1 cellular context compared by ENCODE assay signal in the genomic region with DNA sequence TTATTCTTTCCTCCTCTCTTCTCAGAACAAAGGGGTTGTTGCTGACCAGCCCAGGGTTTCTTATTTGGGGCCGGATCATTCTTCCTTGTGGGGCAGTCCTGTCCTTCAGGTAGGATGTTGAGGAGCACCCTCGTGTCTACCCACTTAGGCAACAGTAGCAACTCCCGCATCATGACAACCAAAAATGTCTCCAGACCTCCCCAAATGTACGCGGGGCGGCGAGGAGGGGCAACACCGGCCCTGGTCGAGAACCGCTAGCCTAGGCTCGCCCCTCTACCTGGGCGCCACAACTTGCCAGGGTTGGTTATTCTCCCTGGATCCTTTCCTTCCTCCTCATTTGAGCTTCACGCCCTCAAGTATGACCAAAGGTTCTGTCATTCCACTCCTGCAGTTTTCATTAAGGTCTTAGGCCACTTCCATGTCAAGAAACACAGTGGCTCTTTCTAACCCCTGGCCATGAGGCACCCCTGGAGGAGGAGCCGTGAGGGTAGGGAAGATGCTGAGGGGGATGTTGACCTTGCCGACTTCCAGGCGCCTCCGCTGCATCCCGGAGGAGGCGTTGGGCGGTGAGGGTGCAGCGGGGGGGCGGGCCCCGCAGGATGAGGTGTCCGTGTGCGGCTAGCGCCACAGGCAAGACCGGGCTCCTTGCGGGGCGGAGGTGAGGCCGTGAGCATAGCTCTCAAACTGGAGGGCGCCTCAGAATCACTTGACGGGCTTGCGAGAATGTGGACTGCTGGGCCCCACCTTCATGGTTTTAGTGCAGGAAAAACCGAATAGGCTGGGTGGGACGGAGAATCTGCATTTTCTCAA.
TF ChIP-seq lines count a peak whose summit lies in the region.

No MANE protein-coding gene starts in this region.

TF ChIP-seq in HEK293, 187 proteins besides CTCF, POLR2A, EP300 and RAD21 (continued from another document and continues in another):
- TF ChIP-seq, protein P1, sequence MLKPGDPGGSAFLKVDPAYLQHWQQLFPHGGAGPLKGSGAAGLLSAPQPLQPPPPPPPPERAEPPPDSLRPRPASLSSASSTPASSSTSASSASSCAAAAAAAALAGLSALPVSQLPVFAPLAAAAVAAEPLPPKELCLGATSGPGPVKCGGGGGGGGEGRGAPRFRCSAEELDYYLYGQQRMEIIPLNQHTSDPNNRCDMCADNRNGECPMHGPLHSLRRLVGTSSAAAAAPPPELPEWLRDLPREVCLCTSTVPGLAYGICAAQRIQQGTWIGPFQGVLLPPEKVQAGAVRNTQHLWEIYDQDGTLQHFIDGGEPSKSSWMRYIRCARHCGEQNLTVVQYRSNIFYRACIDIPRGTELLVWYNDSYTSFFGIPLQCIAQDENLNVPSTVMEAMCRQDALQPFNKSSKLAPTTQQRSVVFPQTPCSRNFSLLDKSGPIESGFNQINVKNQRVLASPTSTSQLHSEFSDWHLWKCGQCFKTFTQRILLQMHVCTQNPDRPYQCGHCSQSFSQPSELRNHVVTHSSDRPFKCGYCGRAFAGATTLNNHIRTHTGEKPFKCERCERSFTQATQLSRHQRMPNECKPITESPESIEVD (tag by site-specific recombination; IDR thresholded peaks at IDR 0.05): no peak
- TF ChIP-seq ZNF423 (tag by site-specific recombination; IDR thresholded peaks at IDR 0.05) (no peak), ZNF239 (tag by site-specific recombination; IDR thresholded peaks at IDR 0.05) (no peak), ZNF548 (tag by site-specific recombination; IDR thresholded peaks at IDR 0.05) (no peak), BCL11B (tag by site-specific recombination; IDR thresholded peaks at IDR 0.05; ENCODE audit: low read depth) (no peak), ZNF121 (tag by site-specific recombination; IDR thresholded peaks at IDR 0.05) (no peak), KLF8 (tag by site-specific recombination; IDR thresholded peaks at IDR 0.05) (peak; percentile 35; the same call in 1 of the 2 replicates), ZIC2 (tag by site-specific recombination; IDR thresholded peaks at IDR 0.05) (peak; percentile 70), ZNF214 (tag by site-specific recombination; IDR thresholded peaks at IDR 0.05; ENCODE audit: borderline replicate concordance) (no peak), ZNF354C (tag by site-specific recombination; IDR thresholded peaks at IDR 0.05; ENCODE audit: borderline replicate concordance, low read depth) (no peak), ZNF747 (tag by site-specific recombination; IDR thresholded peaks at IDR 0.05) (no peak), ZNF600 (tag by site-specific recombination; IDR thresholded peaks at IDR 0.05) (no peak), GLIS1 (tag by site-specific recombination; IDR thresholded peaks at IDR 0.05) (peak; percentile 57), ZNF391 (tag by site-specific recombination; IDR thresholded peaks at IDR 0.05; ENCODE audit: borderline replicate concordance, low read depth) (no peak; the same call in 1 of the 2 replicates), YY2 (tag by site-specific recombination; IDR thresholded peaks at IDR 0.05) (no peak), ZBTB48 (tag by site-specific recombination; IDR thresholded peaks at IDR 0.05) (no peak), KLF7 (tag by site-specific recombination; IDR thresholded peaks at IDR 0.05; ENCODE audit: borderline replicate concordance) (no peak), HOXC10 (CRISPR knock-in tag; IDR thresholded peaks at IDR 0.05) (no peak), ZNF292 (tag by site-specific recombination; IDR thresholded peaks at IDR 0.05; ENCODE audit: borderline replicate concordance, low read depth) (no peak), ZBTB21 (tag by site-specific recombination; IDR thresholded peaks at IDR 0.05) (0 out of 2 replicates have a peak, but pooled peaks have one; percentile 27), SP7 (tag by site-specific recombination; IDR thresholded peaks at IDR 0.05) (peak; percentile 36; the same call in 1 of the 2 replicates), ZNF202 (tag by site-specific recombination; IDR thresholded peaks at IDR 0.05; ENCODE audit: borderline replicate concordance) (no peak), KLF9 (tag by site-specific recombination; IDR thresholded peaks at IDR 0.05; ENCODE audit: low read depth) (peak; percentile 83), ZNF404 (tag by site-specific recombination; IDR thresholded peaks at IDR 0.05) (no peak), OVOL3 (tag by site-specific recombination; IDR thresholded peaks at IDR 0.05) (no peak), SCRT1 (tag by site-specific recombination; IDR thresholded peaks at IDR 0.05; ENCODE audit: borderline replicate concordance) (no peak), ZBTB17 (tag by site-specific recombination; IDR thresholded peaks at IDR 0.05) (no peak), ZSCAN16 (tag by site-specific recombination; IDR thresholded peaks at IDR 0.05) (no peak), SALL2 (tag by site-specific recombination; IDR thresholded peaks at IDR 0.05; ENCODE audit: borderline replicate concordance) (no peak), ZNF248 (tag by site-specific recombination; IDR thresholded peaks at IDR 0.05) (no peak), ZNF664 (tag by site-specific recombination; IDR thresholded peaks at IDR 0.05) (no peak), ZSCAN30 (tag by site-specific recombination; IDR thresholded peaks at IDR 0.05) (no peak), ZNF510 (tag by site-specific recombination; IDR thresholded peaks at IDR 0.05; ENCODE audit: insufficient replicate concordance) (no peak), ZNF558 (tag by site-specific recombination; IDR thresholded peaks at IDR 0.05) (no peak), ZNF146 (tag by site-specific recombination; IDR thresholded peaks at IDR 0.05) (no peak), ZBTB8A (tag by site-specific recombination; IDR thresholded peaks at IDR 0.05) (no peak; the same call in 1 of the 2 replicates), ZNF529 (tag by site-specific recombination; IDR thresholded peaks at IDR 0.05; ENCODE audit: insufficient replicate concordance) (no peak), ZNF785 (tag by site-specific recombination; IDR thresholded peaks at IDR 0.05) (no peak), EGR2 (tag by site-specific recombination; IDR thresholded peaks at IDR 0.05; ENCODE audit: low read depth) (peak; percentile 60), ZNF792 (tag by site-specific recombination; IDR thresholded peaks at IDR 0.05) (no peak), ZNF521 (tag by site-specific recombination; IDR thresholded peaks at IDR 0.05) (no peak), ZNF2 (tag by site-specific recombination; IDR thresholded peaks at IDR 0.05) (no peak), MEIS1 (CRISPR knock-in tag; IDR thresholded peaks at IDR 0.05; ENCODE audit: borderline replicate concordance) (no peak), ZBTB20 (tag by site-specific recombination; IDR thresholded peaks at IDR 0.05) (no peak; the same call in 1 of the 2 replicates), ZEB2 (tag by site-specific recombination; IDR thresholded peaks at IDR 0.05) (peak; percentile 10; the same call in 1 of the 2 replicates), ZNF132 (tag by site-specific recombination; IDR thresholded peaks at IDR 0.05; ENCODE audit: borderline replicate concordance) (no peak)
- TF ChIP-seq, protein P2, sequence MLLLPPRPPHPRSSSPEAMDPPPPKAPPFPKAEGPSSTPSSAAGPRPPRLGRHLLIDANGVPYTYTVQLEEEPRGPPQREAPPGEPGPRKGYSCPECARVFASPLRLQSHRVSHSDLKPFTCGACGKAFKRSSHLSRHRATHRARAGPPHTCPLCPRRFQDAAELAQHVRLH (tag by site-specific recombination; IDR thresholded peaks at IDR 0.05): no peak
- TF ChIP-seq, protein P3, sequence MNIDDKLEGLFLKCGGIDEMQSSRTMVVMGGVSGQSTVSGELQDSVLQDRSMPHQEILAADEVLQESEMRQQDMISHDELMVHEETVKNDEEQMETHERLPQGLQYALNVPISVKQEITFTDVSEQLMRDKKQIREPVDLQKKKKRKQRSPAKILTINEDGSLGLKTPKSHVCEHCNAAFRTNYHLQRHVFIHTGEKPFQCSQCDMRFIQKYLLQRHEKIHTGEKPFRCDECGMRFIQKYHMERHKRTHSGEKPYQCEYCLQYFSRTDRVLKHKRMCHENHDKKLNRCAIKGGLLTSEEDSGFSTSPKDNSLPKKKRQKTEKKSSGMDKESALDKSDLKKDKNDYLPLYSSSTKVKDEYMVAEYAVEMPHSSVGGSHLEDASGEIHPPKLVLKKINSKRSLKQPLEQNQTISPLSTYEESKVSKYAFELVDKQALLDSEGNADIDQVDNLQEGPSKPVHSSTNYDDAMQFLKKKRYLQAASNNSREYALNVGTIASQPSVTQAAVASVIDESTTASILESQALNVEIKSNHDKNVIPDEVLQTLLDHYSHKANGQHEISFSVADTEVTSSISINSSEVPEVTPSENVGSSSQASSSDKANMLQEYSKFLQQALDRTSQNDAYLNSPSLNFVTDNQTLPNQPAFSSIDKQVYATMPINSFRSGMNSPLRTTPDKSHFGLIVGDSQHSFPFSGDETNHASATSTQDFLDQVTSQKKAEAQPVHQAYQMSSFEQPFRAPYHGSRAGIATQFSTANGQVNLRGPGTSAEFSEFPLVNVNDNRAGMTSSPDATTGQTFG (tag by site-specific recombination; IDR thresholded peaks at IDR 0.05; ENCODE audit: borderline replicate concordance): no peak
- TF ChIP-seq, protein P4, sequence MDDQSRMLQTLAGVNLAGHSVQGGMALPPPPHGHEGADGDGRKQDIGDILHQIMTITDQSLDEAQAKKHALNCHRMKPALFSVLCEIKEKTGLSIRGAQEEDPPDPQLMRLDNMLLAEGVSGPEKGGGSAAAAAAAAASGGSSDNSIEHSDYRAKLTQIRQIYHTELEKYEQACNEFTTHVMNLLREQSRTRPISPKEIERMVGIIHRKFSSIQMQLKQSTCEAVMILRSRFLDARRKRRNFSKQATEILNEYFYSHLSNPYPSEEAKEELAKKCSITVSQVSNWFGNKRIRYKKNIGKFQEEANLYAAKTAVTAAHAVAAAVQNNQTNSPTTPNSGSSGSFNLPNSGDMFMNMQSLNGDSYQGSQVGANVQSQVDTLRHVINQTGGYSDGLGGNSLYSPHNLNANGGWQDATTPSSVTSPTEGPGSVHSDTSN (CRISPR knock-in tag; IDR thresholded peaks at IDR 0.05): no peak; the same call in 1 of the 2 replicates
- TF ChIP-seq, protein P5, sequence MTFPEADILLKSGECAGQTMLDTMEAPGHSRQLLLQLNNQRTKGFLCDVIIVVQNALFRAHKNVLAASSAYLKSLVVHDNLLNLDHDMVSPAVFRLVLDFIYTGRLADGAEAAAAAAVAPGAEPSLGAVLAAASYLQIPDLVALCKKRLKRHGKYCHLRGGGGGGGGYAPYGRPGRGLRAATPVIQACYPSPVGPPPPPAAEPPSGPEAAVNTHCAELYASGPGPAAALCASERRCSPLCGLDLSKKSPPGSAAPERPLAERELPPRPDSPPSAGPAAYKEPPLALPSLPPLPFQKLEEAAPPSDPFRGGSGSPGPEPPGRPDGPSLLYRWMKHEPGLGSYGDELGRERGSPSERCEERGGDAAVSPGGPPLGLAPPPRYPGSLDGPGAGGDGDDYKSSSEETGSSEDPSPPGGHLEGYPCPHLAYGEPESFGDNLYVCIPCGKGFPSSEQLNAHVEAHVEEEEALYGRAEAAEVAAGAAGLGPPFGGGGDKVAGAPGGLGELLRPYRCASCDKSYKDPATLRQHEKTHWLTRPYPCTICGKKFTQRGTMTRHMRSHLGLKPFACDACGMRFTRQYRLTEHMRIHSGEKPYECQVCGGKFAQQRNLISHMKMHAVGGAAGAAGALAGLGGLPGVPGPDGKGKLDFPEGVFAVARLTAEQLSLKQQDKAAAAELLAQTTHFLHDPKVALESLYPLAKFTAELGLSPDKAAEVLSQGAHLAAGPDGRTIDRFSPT (tag by site-specific recombination; IDR thresholded peaks at IDR 0.05): no peak
- TF ChIP-seq, protein P6, sequence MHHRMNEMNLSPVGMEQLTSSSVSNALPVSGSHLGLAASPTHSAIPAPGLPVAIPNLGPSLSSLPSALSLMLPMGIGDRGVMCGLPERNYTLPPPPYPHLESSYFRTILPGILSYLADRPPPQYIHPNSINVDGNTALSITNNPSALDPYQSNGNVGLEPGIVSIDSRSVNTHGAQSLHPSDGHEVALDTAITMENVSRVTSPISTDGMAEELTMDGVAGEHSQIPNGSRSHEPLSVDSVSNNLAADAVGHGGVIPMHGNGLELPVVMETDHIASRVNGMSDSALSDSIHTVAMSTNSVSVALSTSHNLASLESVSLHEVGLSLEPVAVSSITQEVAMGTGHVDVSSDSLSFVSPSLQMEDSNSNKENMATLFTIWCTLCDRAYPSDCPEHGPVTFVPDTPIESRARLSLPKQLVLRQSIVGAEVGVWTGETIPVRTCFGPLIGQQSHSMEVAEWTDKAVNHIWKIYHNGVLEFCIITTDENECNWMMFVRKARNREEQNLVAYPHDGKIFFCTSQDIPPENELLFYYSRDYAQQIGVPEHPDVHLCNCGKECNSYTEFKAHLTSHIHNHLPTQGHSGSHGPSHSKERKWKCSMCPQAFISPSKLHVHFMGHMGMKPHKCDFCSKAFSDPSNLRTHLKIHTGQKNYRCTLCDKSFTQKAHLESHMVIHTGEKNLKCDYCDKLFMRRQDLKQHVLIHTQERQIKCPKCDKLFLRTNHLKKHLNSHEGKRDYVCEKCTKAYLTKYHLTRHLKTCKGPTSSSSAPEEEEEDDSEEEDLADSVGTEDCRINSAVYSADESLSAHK (tag by site-specific recombination; IDR thresholded peaks at IDR 0.05): no peak
- TF ChIP-seq, protein P7, sequence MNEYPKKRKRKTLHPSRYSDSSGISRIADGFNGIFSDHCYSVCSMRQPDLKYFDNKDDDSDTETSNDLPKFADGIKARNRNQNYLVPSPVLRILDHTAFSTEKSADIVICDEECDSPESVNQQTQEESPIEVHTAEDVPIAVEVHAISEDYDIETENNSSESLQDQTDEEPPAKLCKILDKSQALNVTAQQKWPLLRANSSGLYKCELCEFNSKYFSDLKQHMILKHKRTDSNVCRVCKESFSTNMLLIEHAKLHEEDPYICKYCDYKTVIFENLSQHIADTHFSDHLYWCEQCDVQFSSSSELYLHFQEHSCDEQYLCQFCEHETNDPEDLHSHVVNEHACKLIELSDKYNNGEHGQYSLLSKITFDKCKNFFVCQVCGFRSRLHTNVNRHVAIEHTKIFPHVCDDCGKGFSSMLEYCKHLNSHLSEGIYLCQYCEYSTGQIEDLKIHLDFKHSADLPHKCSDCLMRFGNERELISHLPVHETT (tag by site-specific recombination; IDR thresholded peaks at IDR 0.05): no peak
- TF ChIP-seq, protein P8, sequence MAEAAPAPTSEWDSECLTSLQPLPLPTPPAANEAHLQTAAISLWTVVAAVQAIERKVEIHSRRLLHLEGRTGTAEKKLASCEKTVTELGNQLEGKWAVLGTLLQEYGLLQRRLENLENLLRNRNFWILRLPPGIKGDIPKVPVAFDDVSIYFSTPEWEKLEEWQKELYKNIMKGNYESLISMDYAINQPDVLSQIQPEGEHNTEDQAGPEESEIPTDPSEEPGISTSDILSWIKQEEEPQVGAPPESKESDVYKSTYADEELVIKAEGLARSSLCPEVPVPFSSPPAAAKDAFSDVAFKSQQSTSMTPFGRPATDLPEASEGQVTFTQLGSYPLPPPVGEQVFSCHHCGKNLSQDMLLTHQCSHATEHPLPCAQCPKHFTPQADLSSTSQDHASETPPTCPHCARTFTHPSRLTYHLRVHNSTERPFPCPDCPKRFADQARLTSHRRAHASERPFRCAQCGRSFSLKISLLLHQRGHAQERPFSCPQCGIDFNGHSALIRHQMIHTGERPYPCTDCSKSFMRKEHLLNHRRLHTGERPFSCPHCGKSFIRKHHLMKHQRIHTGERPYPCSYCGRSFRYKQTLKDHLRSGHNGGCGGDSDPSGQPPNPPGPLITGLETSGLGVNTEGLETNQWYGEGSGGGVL (tag by site-specific recombination; IDR thresholded peaks at IDR 0.05): peak; percentile 79
